In genomic region chr9:13791816-13792215, GRCh38 we compare ENCODE assay signal across 1 cellular context.
A peak's percentile ranks its signal among the peaks of the same experiment; 100 is the strongest.
TF ChIP-seq lines count a peak whose summit lies in the region.

No MANE protein-coding gene starts in this region.

TF ChIP-seq in HepG2, 621 proteins besides CTCF, POLR2A, EP300 and RAD21 (continued from another document):
- no peak for TF ChIP-seq E2F2 (CRISPR knock-in tag; IDR thresholded peaks at IDR 0.05; ENCODE audit: borderline replicate concordance)
- TF ChIP-seq FOXA3 (CRISPR knock-in tag; IDR thresholded peaks at IDR 0.05): peak; percentile 58
- no peak for TF ChIP-seq CENPX (CRISPR knock-in tag; IDR thresholded peaks at IDR 0.05)
- TF ChIP-seq POLR2G (IDR thresholded peaks at IDR 0.05; ENCODE audit: low read depth, low read length): no peak
- no peak for TF ChIP-seq RARG (CRISPR knock-in tag; IDR thresholded peaks at IDR 0.05; ENCODE audit: low read depth)
- TF ChIP-seq SP5 (CRISPR knock-in tag; IDR thresholded peaks at IDR 0.05; ENCODE audit: borderline replicate concordance, low read depth): peak; percentile 59; the same call in 1 of the 2 replicates
TF ChIP-seq in HepG2: peak in this region for 6.
